In the genomic region with DNA sequence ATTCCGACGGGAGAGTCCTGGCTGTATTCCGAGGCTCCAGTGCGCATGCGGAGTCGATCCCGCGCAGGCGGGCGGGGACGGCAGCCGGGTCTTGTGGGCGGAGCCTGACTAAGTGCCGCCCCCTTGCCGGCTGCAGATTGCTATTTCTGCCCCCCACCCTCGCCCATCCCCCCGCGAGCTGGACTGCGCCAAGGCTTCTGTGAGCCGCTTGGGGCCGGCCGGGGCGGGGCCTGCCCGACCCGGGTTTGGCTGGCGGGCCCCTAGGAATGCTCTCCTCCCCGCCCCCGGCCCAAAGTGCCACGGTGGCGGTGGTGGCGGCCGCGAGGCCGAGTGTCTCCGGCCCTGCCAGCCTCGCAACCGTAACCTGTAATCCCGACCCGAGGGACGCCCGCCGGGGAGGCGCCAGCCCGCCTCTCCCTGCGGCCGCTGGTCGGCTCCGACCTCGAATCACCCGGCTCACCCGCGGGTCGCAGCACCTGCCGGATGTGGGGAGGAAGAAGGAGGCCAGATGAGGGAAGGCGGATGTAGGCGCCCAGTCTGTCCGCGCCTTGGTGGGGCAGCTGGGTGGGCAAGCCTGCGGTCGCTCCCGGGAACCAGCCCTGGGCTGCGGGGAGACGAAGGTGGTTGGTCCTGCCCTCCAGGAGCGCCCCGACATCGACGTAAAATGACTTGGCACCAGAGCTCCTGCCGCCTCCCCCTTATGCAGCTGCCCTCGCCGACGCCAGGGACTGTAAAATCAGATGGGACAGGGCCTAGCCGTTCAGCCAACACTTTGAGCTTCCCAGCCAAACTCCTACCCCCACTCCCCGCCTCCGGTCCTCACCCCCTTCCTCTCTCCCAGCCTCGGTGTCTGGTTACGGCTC, we compare ENCODE assay signal across 8 cellular contexts. TPM values are rescaled to one million over a fixed set of nuclear protein-coding genes. Genes with fewer than 3 reads are reported as not detected.
A peak's percentile ranks its signal among the peaks of the same experiment; 100 is the strongest.
DNase-seq lines count a peak whose midpoint lies in the region; ATAC-seq lines count a peak whose summit lies in the region.

No MANE protein-coding gene starts in this region.

- H3K4me3 ChIP-seq in BLaER1: peak overlapping the region; percentile 77

- H3K9me3 ChIP-seq in BLaER1: no peaks in the 10 kb centered on the region

- ATAC-seq in GM19023 (IDR thresholded peaks at IDR 0.05; ENCODE audit: unreplicated experiment) (peak; percentile 56), HG03159 (IDR thresholded peaks at IDR 0.05; ENCODE audit: unreplicated experiment) (peak; percentile 48)

- H3K4me1 ChIP-seq in BLaER1: peaks cover 79% of the 10 kb centered on the region

- peak overlapping the region; percentile 100 for H3K9ac ChIP-seq in BLaER1

- peak overlapping the region; percentile 95 for H3K4me2 ChIP-seq in BLaER1

- peak overlapping the region; percentile 100 for H3K27ac ChIP-seq in BLaER1

- H3K36me3 ChIP-seq in BLaER1: 0 out of 2 replicates have a peak, but pooled peaks cover 12% of the 10 kb centered on the region

- no peaks in the 10 kb centered on the region for H3K27me3 ChIP-seq in BLaER1

- DNase-seq in NCI-H345 (lab: John Stamatoyannopoulos, UW) (peak; percentile 88), ecto neural progenitor cell (ENCODE audit: low spot score) (peak; percentile 99), lung microvascular endothelial cell (ENCODE audit: low read depth in 2 of 2) (peak; percentile 88 to 94)
- DNase-seq in activated CD4-positive, alpha-beta T cell treated with anti-CD3 and anti-CD28 coated beads for 4 hours: peak; percentile 88 to 90
- DNase-seq in stimulated activated CD8-positive, alpha-beta memory T cell treated with anti-CD3 and anti-CD28 coated beads, Interleukin-12 subunit alpha, Interleukin-12 subunit beta, amount 100 ng/mL, for 1 hour (ENCODE audit: low read depth): peak; percentile 80

- H4K20me1 ChIP-seq in BLaER1: peaks cover 7% of the 10 kb centered on the region; the same call in 1 of the 2 replicates

RNA-seq across cellular contexts. Expression of a gene that starts 0.6 kb away (rescaled TPM):
- under 0.01 and 0.44 TPM in 2 replicates for total RNA-seq in lung microvascular endothelial cell

RNA-seq across cellular contexts. Expression of a gene that starts 30.1 kb away (rescaled TPM):
- 46.4 and 56.0 TPM in 2 replicates for total RNA-seq in lung microvascular endothelial cell

RNA-seq across cellular contexts. Expression of a gene that starts 30.3 kb away (rescaled TPM):
- 0.20 and 0.44 TPM in 2 replicates for total RNA-seq in lung microvascular endothelial cell

Comparison
In these comparisons a context has a peak if more than half of its experiments do, and no peak if none do; other contexts are left out.
1. Peak in every context shown above with its lines: DNase-seq, ATAC-seq, H3K4me3 ChIP-seq and H3K27ac ChIP-seq.